In the genomic region with DNA sequence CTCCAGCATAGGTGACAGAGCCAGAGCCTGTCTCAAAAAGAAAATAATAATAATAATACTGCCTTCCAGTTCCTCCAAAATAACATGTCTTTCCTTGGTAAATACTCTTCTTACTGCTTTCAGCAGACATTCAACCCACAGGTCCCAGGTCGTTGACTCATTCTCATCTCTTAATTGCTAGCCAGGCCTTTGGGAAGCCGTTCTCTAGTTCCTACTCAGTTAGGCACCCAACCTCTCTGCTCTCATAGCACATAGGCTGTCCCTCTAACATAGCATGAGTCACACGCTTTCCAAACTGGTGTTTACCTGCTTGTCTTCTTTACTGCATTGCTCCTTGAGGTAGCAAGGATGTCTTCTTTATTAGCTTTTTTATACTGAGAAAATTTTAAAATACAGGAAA, we compare ENCODE assay signal across 2 cellular contexts.
TF ChIP-seq lines count a peak whose summit lies in the region.

No MANE protein-coding gene starts in this region.

TF ChIP-seq in WTC11, 78 proteins besides CTCF, POLR2A, EP300 and RAD21 (continued from another document):
- TF ChIP-seq, protein P1, sequence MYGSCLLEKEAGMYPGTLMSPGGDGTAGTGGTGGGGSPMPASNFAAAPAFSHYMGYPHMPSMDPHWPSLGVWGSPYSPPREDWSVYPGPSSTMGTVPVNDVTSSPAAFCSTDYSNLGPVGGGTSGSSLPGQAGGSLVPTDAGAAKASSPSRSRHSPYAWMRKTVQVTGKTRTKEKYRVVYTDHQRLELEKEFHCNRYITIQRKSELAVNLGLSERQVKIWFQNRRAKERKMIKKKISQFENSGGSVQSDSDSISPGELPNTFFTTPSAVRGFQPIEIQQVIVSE (CRISPR knock-in tag; IDR thresholded peaks at IDR 0.05; ENCODE audit: borderline replicate concordance): no peak
- TF ChIP-seq, protein P2, sequence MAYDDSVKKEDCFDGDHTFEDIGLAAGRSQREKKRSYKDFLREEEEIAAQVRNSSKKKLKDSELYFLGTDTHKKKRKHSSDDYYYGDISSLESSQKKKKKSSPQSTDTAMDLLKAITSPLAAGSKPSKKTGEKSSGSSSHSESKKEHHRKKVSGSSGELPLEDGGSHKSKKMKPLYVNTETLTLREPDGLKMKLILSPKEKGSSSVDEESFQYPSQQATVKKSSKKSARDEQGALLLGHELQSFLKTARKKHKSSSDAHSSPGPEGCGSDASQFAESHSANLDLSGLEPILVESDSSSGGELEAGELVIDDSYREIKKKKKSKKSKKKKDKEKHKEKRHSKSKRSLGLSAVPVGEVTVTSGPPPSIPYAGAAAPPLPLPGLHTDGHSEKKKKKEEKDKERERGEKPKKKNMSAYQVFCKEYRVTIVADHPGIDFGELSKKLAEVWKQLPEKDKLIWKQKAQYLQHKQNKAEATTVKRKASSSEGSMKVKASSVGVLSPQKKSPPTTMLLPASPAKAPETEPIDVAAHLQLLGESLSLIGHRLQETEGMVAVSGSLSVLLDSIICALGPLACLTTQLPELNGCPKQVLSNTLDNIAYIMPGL (CRISPR knock-in tag; IDR thresholded peaks at IDR 0.05): no peak
- TF ChIP-seq ZNF219 (CRISPR knock-in tag; IDR thresholded peaks at IDR 0.05; ENCODE audit: borderline replicate concordance) (no peak), TP53 (CRISPR knock-in tag; IDR thresholded peaks at IDR 0.05) (no peak), ZNF671 (CRISPR knock-in tag; IDR thresholded peaks at IDR 0.05) (no peak)
- TF ChIP-seq, protein P3, sequence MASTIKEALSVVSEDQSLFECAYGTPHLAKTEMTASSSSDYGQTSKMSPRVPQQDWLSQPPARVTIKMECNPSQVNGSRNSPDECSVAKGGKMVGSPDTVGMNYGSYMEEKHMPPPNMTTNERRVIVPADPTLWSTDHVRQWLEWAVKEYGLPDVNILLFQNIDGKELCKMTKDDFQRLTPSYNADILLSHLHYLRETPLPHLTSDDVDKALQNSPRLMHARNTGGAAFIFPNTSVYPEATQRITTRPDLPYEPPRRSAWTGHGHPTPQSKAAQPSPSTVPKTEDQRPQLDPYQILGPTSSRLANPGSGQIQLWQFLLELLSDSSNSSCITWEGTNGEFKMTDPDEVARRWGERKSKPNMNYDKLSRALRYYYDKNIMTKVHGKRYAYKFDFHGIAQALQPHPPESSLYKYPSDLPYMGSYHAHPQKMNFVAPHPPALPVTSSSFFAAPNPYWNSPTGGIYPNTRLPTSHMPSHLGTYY (CRISPR knock-in tag; IDR thresholded peaks at IDR 0.05): no peak
- TF ChIP-seq, protein P4, sequence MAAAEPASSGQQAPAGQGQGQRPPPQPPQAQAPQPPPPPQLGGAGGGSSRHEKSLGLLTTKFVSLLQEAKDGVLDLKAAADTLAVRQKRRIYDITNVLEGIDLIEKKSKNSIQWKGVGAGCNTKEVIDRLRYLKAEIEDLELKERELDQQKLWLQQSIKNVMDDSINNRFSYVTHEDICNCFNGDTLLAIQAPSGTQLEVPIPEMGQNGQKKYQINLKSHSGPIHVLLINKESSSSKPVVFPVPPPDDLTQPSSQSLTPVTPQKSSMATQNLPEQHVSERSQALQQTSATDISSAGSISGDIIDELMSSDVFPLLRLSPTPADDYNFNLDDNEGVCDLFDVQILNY (CRISPR knock-in tag; IDR thresholded peaks at IDR 0.05): no peak

TF ChIP-seq in SK-N-SH treated with all-trans-retinoic acid at 6 μM for 48 hours, 23 proteins besides CTCF, POLR2A, EP300 and RAD21 (continued from another document):
- TF ChIP-seq, protein P5, sequence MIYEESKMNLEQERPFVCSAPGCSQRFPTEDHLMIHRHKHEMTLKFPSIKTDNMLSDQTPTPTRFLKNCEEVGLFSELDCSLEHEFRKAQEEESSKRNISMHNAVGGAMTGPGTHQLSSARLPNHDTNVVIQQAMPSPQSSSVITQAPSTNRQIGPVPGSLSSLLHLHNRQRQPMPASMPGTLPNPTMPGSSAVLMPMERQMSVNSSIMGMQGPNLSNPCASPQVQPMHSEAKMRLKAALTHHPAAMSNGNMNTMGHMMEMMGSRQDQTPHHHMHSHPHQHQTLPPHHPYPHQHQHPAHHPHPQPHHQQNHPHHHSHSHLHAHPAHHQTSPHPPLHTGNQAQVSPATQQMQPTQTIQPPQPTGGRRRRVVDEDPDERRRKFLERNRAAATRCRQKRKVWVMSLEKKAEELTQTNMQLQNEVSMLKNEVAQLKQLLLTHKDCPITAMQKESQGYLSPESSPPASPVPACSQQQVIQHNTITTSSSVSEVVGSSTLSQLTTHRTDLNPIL (CRISPR knock-in tag; IDR thresholded peaks at IDR 0.05; ENCODE audit: low read depth): no peak
- TF ChIP-seq OSR1 (CRISPR knock-in tag; IDR thresholded peaks at IDR 0.05) (no peak), PPARA (CRISPR knock-in tag; IDR thresholded peaks at IDR 0.05; ENCODE audit: borderline replicate concordance) (no peak), ZFP3 (CRISPR knock-in tag; IDR thresholded peaks at IDR 0.05) (no peak), ARNTL (CRISPR knock-in tag; IDR thresholded peaks at IDR 0.05; ENCODE audit: borderline replicate concordance, low read depth) (no peak), CSDC2 (CRISPR knock-in tag; IDR thresholded peaks at IDR 0.05) (no peak), ZNF70 (CRISPR knock-in tag; IDR thresholded peaks at IDR 0.05) (no peak), ZFP30 (CRISPR knock-in tag; IDR thresholded peaks at IDR 0.05) (no peak), ESRRG (CRISPR knock-in tag; IDR thresholded peaks at IDR 0.05) (no peak)
- TF ChIP-seq, protein P6, sequence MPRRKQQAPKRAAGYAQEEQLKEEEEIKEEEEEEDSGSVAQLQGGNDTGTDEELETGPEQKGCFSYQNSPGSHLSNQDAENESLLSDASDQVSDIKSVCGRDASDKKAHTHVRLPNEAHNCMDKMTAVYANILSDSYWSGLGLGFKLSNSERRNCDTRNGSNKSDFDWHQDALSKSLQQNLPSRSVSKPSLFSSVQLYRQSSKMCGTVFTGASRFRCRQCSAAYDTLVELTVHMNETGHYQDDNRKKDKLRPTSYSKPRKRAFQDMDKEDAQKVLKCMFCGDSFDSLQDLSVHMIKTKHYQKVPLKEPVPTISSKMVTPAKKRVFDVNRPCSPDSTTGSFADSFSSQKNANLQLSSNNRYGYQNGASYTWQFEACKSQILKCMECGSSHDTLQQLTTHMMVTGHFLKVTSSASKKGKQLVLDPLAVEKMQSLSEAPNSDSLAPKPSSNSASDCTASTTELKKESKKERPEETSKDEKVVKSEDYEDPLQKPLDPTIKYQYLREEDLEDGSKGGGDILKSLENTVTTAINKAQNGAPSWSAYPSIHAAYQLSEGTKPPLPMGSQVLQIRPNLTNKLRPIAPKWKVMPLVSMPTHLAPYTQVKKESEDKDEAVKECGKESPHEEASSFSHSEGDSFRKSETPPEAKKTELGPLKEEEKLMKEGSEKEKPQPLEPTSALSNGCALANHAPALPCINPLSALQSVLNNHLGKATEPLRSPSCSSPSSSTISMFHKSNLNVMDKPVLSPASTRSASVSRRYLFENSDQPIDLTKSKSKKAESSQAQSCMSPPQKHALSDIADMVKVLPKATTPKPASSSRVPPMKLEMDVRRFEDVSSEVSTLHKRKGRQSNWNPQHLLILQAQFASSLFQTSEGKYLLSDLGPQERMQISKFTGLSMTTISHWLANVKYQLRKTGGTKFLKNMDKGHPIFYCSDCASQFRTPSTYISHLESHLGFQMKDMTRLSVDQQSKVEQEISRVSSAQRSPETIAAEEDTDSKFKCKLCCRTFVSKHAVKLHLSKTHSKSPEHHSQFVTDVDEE (CRISPR knock-in tag; IDR thresholded peaks at IDR 0.05): no peak
TF ChIP-seq in SK-N-SH treated with all-trans-retinoic acid at 6 μM for 48 hours: peak in this region for 0.
